22 cellular contexts compared by ENCODE assay signal in genomic region chr7:157995815-157996214, GRCh38.
"Had no signal": no experiment of that assay in that cellular context is flagged by ENCODE, and none has a peak within 500 bp of the region (broad histone marks: within the 10 kb centered on the region; RNA-seq: fewer than 3 reads in every experiment).

No MANE protein-coding gene starts in this region.

- H3K27me3 ChIP-seq: colonic mucosa, esophagus muscularis mucosa, foreskin keratinocyte had no signal

- H3K27ac ChIP-seq: colonic mucosa, esophagus muscularis mucosa, foreskin keratinocyte, heart right ventricle, left lung, lower lobe of right lung had no signal

- FAIRE-seq: endothelial cell of umbilical vein, frontal cortex, islet of Langerhans, keratinocyte had no signal

- H3K36me3 Mint-ChIP-seq: mesothelial cell of epicardium had no signal

- H3K4me3 ChIP-seq: colonic mucosa, esophagus muscularis mucosa, heart right ventricle, left lung, lower lobe of right lung, mucosa of descending colon had no signal

- H3K27me3 Mint-ChIP-seq: dendritic cell treated with granulocyte-macrophage colony-stimulating factor and Interleukin-4, amounts not matched to agents 40 ng/mL and 50 ng/mL, for 4 days; effector memory CD8-positive, alpha-beta T cell had no signal

- H3K9me3 ChIP-seq: colonic mucosa, mucosa of descending colon had no signal

- H3K4me3 Mint-ChIP-seq: dendritic cell treated with granulocyte-macrophage colony-stimulating factor and Interleukin-4, amounts not matched to agents 40 ng/mL and 50 ng/mL, for 4 days; effector memory CD8-positive, alpha-beta T cell; mesothelial cell of epicardium had no signal

- DNase-seq: colonic mucosa; cortex of kidney; effector CD8-positive, alpha-beta T cell; effector memory CD8-positive, alpha-beta T cell; foreskin keratinocyte; glutamatergic neuron; head of caudate nucleus; heart right ventricle; hippocampal formation; left cardiac atrium; left lung; left ventricle myocardium superior; lower lobe of right lung; mesenchymal stem cell; mucosa of descending colon had no signal

- H3K9me3 Mint-ChIP-seq: dendritic cell treated with granulocyte-macrophage colony-stimulating factor and Interleukin-4, amounts not matched to agents 40 ng/mL and 50 ng/mL, for 4 days; effector memory CD8-positive, alpha-beta T cell; mesothelial cell of epicardium had no signal

- H3K36me3 ChIP-seq: colonic mucosa, esophagus muscularis mucosa, heart right ventricle, left lung, lower lobe of right lung had no signal

- H3K4me1 ChIP-seq: colonic mucosa, esophagus muscularis mucosa, foreskin keratinocyte, heart right ventricle, left lung, lower lobe of right lung had no signal

- H3K27ac Mint-ChIP-seq: dendritic cell treated with granulocyte-macrophage colony-stimulating factor and Interleukin-4, amounts not matched to agents 40 ng/mL and 50 ng/mL, for 4 days; effector memory CD8-positive, alpha-beta T cell; mesothelial cell of epicardium had no signal

- ATAC-seq: effector memory CD8-positive, alpha-beta T cell; foreskin keratinocyte; heart right ventricle; left cardiac atrium; left lung; left ventricle myocardium superior; lower lobe of right lung; mucosa of descending colon had no signal

- H3K4me1 Mint-ChIP-seq: mesothelial cell of epicardium had no signal
